Comparison of ENCODE assay signal across 21 cellular contexts in genomic region chr11:131907371-131907770, GRCh38.
DNase-seq lines count a peak whose midpoint lies in the region; FAIRE-seq and TF ChIP-seq lines count a peak whose summit lies in the region.
"Had no signal": no experiment of that assay in that cellular context is flagged by ENCODE, and none has a peak within 500 bp of the region (broad histone marks: within the 10 kb centered on the region; RNA-seq: fewer than 3 reads in every experiment).

No MANE protein-coding gene starts in this region.

- H3K27me3 Mint-ChIP-seq in nephron (ENCODE audit: low read depth), result peaks cover 54% of the 10 kb centered on the region

- H3K9me3 Mint-ChIP-seq in nephron, result no peaks in the 10 kb centered on the region

- intact Hi-C loops in colonic mucosa (cut with DNase I) (no loop called here), vagina (cut with DNase I) (no loop called here)

- no peak overlapping the region for H3K4me3 ChIP-seq in bronchial epithelial cell (ENCODE audit: low read depth, low read length)
- no peak overlapping the region for H3K4me3 ChIP-seq in colonic mucosa
- no peak overlapping the region for H3K4me3 ChIP-seq in vagina
- H3K4me3 ChIP-seq: MG63 had no signal

- H3K36me3 ChIP-seq in bronchial epithelial cell (ENCODE audit: control insufficient read depth, insufficient read depth, low read length) (no peaks in the 10 kb centered on the region), colonic mucosa (no peaks in the 10 kb centered on the region), vagina (no peaks in the 10 kb centered on the region)
- H3K36me3 ChIP-seq: MG63 had no signal

- no peak overlapping the region for H3K9ac ChIP-seq in colonic mucosa (ENCODE audit: low read depth in 2 of 2, low read length in 2 of 2)

- H3K27me3 ChIP-seq in bronchial epithelial cell (ENCODE audit: control insufficient read depth, insufficient read depth, low read length) (no peaks in the 10 kb centered on the region), colonic mucosa (peaks cover 6% of the 10 kb centered on the region), vagina (no peaks in the 10 kb centered on the region)
- H3K27me3 ChIP-seq: MG63 had no signal

- no peak overlapping the region for H3K27ac ChIP-seq in colonic mucosa
- H3K27ac ChIP-seq in vagina, result no peak overlapping the region
- H3K27ac ChIP-seq: C4-2B had no signal

- in situ Hi-C loops in KBM-7 (cut with MboI; ENCODE audit: low pct_unique_long_range_greater_than_20kb, low sequenced_read_pairs), result no loop called here

- H3K9me3 ChIP-seq in colonic mucosa (no peaks in the 10 kb centered on the region), vagina (no peaks in the 10 kb centered on the region)
- H3K9me3 ChIP-seq: MG63 had no signal

- no peak for TF ChIP-seq POLR2A in vagina (IDR thresholded peaks at IDR 0.05)

- H3K4me1 Mint-ChIP-seq in nephron, result peaks cover 40% of the 10 kb centered on the region

- peak overlapping the region; percentile 4 to 17 (median 13) for H3K27ac Mint-ChIP-seq in nephron
- H3K27ac Mint-ChIP-seq: CD8-positive, alpha-beta memory T cell; T-cell had no signal

- no peak for TF ChIP-seq CTCF in bronchial epithelial cell (IDR thresholded peaks at IDR 0.05; ENCODE audit: insufficient read depth, low read length, severe bottlenecking)
- no peak for TF ChIP-seq CTCF in nephron (IDR thresholded peaks at IDR 0.05; ENCODE audit: unreplicated experiment in 3 of 3)
- no peak for TF ChIP-seq CTCF in colonic mucosa (IDR thresholded peaks at IDR 0.05)
- TF ChIP-seq CTCF in vagina (IDR thresholded peaks at IDR 0.05), result no peak

- H3K4me3 Mint-ChIP-seq in nephron, result peak overlapping the region in 1 of 3 experiments; percentile 17
- H3K4me3 Mint-ChIP-seq: CD8-positive, alpha-beta memory T cell; T-cell had no signal

- FAIRE-seq in bronchial epithelial cell (lab: Jason Lieb, UNC), result no peak

- no peaks in the 10 kb centered on the region for H3K36me3 Mint-ChIP-seq in nephron (ENCODE audit: low read depth)
- H3K36me3 Mint-ChIP-seq: CD8-positive, alpha-beta memory T cell; T-cell had no signal

- no peaks in the 10 kb centered on the region for H3K4me1 ChIP-seq in colonic mucosa
- peaks cover 5% of the 10 kb centered on the region for H3K4me1 ChIP-seq in vagina

- DNase-seq in DMS153 treated with DMSO at 0.1 percent for 48 hours (lab: John Stamatoyannopoulos, UW; ENCODE audit: unreplicated experiment) (peak; percentile 27), DMS153 (lab: John Stamatoyannopoulos, UW) (no peak), NCI-H1417 (lab: John Stamatoyannopoulos, UW) (peak in 2 of 3 experiments; percentile 63 to 85), bronchial epithelial cell (ENCODE audit: low read depth) (peak; percentile 72), KBM-7 (no peak), colonic mucosa (no peak), vagina (ENCODE audit: extremely low spot score in 2 of 2) (no peak)
- DNase-seq: 8988T; AML-193; Calu3; CD8-positive, alpha-beta memory T cell; DMS53; GF-D8; GOT3; MG63; NCI-H2081; NCI-H774; NK-92 treated with Interleukin-12 subunit alpha and Interleukin-12 subunit beta, amount 100 ng/mL, for 24 hours; T-cell had no signal

Comparison
In these comparisons a context has a peak if more than half of its experiments do, and no peak if none do; other contexts are left out.
1. DNase-seq: peak in DMS153 treated with DMSO at 0.1 percent for 48 hours (single experiment), NCI-H1417 (2 of 3) and bronchial epithelial cell (single experiment); none in DMS153 (single experiment), KBM-7 (single experiment), colonic mucosa (single experiment) and vagina (0 of 2).